In genomic region chr9:25964239-25964638, GRCh38 we compare ENCODE assay signal across 8 cellular contexts.
DNase-seq lines count a peak whose midpoint lies in the region; ATAC-seq and TF ChIP-seq lines count a peak whose summit lies in the region.

No MANE protein-coding gene starts in this region.

- H3K4me1 ChIP-seq in naive thymus-derived CD4-positive, alpha-beta T cell (ENCODE audit: control insufficient read depth in 2 of 2, insufficient read depth in 2 of 2, low read length in 2 of 2) = no peaks in the 10 kb centered on the region

- H3K27ac Mint-ChIP-seq in chondrocyte (ENCODE audit: unreplicated experiment) = no peak overlapping the region
- no peak overlapping the region for H3K27ac Mint-ChIP-seq in naive thymus-derived CD4-positive, alpha-beta T cell

- DNase-seq in GM12865 (ENCODE audit: low read depth) = peak; percentile 59
- peak; percentile 50 for DNase-seq in NCI-H526 treated with DMSO at 0.1 percent for 48 hours (lab: John Stamatoyannopoulos, UW)
- no peak for DNase-seq in chondrocyte (ENCODE audit: low spot score)
- DNase-seq in mucosa of gallbladder (ENCODE audit: low spot score) = peak; percentile 38
- no peak for DNase-seq in naive thymus-derived CD4-positive, alpha-beta T cell

- H3K27me3 ChIP-seq in naive thymus-derived CD4-positive, alpha-beta T cell (ENCODE audit: control insufficient read depth in 2 of 2, insufficient read depth in 2 of 2, low read length in 2 of 2) = no peaks in the 10 kb centered on the region

- CTCF ChIA-PET in naive thymus-derived CD4-positive, alpha-beta T cell (lab: Charles Lee) = no interaction called here

- peaks cover 3% of the 10 kb centered on the region for H3K4me1 Mint-ChIP-seq in chondrocyte (ENCODE audit: low read depth)
- H3K4me1 Mint-ChIP-seq in naive thymus-derived CD4-positive, alpha-beta T cell = no peaks in the 10 kb centered on the region

- H3K36me3 ChIP-seq in naive thymus-derived CD4-positive, alpha-beta T cell (ENCODE audit: control insufficient read depth in 2 of 3, insufficient read depth in 3 of 3, low read length in 3 of 3) = no peaks in the 10 kb centered on the region

- H3K27me3 Mint-ChIP-seq in chondrocyte (ENCODE audit: low read depth) = no peaks in the 10 kb centered on the region
- H3K27me3 Mint-ChIP-seq in naive thymus-derived CD4-positive, alpha-beta T cell = no peaks in the 10 kb centered on the region

- ATAC-seq in HG02981 (IDR thresholded peaks at IDR 0.05; ENCODE audit: unreplicated experiment) (peak; percentile 72), HG03095 (IDR thresholded peaks at IDR 0.05; ENCODE audit: unreplicated experiment) (no peak), GM21737 (IDR thresholded peaks at IDR 0.05; ENCODE audit: unreplicated experiment) (no peak)
- ATAC-seq in naive thymus-derived CD4-positive, alpha-beta T cell = no peak

- no peak overlapping the region for H3K27ac ChIP-seq in naive thymus-derived CD4-positive, alpha-beta T cell (ENCODE audit: low read depth, low read length)

- TF ChIP-seq CTCF in GM12865 (IDR thresholded peaks at IDR 0.05; ENCODE audit: insufficient read depth, low read depth, low read length, missing control alignments) (peak; percentile 54), chondrocyte (IDR thresholded peaks at IDR 0.05) (peak; percentile 84)

- H3K4me3 ChIP-seq in GM12865 (ENCODE audit: low read depth, low read length) = no peak overlapping the region
- no peak overlapping the region for H3K4me3 ChIP-seq in naive thymus-derived CD4-positive, alpha-beta T cell (ENCODE audit: low read length)

- H3K36me3 Mint-ChIP-seq in chondrocyte (ENCODE audit: low read depth) = no peaks in the 10 kb centered on the region
- peaks cover 0 to 5% (median 0%) of the 10 kb centered on the region in 5 donors for H3K36me3 Mint-ChIP-seq in naive thymus-derived CD4-positive, alpha-beta T cell

- intact Hi-C loops in naive thymus-derived CD4-positive, alpha-beta T cell (cut with micrococcal nuclease) = no loop called here

- H3K4me3 Mint-ChIP-seq in chondrocyte (ENCODE audit: unreplicated experiment) = no peak overlapping the region
- no peak overlapping the region for H3K4me3 Mint-ChIP-seq in naive thymus-derived CD4-positive, alpha-beta T cell

- POLR2A ChIA-PET in naive thymus-derived CD4-positive, alpha-beta T cell (lab: Charles Lee) = no interaction called here

- H3K9me3 ChIP-seq in naive thymus-derived CD4-positive, alpha-beta T cell (ENCODE audit: control insufficient read depth in 2 of 3, low read length in 3 of 3) = no peaks in the 10 kb centered on the region

- peaks cover 5% of the 10 kb centered on the region for H3K9me3 Mint-ChIP-seq in chondrocyte (ENCODE audit: low read depth)
- H3K9me3 Mint-ChIP-seq in naive thymus-derived CD4-positive, alpha-beta T cell = peaks cover 5 to 38% (median 12%) of the 10 kb centered on the region in 11 donors

Comparison
In these comparisons a context has a peak if more than half of its experiments do, and no peak if none do; other contexts are left out.
1. DNase-seq: peak in GM12865 (single experiment), NCI-H526 treated with DMSO at 0.1 percent for 48 hours (single experiment) and mucosa of gallbladder (single experiment); none in chondrocyte (single experiment) and naive thymus-derived CD4-positive, alpha-beta T cell (0 of 9).